ENCODE assay signal across 9 cellular contexts in the genomic region with DNA sequence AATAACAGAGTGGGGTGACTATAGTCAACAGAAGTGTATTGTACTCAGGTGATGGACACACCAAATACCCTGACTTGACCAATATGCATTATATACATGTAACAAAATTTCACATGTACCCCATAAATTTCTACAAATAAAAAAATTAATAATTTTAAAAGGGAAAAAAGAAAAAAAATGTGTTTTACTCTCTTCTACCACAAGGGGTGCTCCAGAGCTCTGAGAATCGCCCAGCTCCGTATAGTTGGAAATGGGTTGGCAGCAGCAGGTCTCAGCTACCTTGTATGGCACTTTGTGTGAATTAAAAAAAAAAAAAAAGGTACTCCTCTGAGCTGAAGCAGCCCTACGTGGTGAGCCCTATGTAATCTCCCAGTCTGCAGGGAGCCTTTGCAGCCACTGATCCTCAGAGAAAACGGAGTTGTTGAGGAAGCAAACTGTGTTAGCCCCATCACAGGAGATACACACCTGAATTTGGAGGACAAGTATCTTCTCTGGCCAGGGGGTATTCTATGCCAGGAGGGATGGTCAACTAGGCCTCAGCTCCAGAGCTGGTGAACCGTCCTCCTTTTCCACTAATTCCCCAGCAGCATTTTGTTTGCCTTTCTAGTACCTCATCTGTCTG. TPM values are rescaled to one million over a fixed set of nuclear protein-coding genes. Genes with fewer than 3 reads are reported as not detected.
A peak's percentile ranks its signal among the peaks of the same experiment; 100 is the strongest.
DNase-seq lines count a peak whose midpoint lies in the region; ATAC-seq and TF ChIP-seq lines count a peak whose summit lies in the region.
"Had no signal": no experiment of that assay in that cellular context is flagged by ENCODE, and none has a peak within 500 bp of the region (broad histone marks: within the 10 kb centered on the region; RNA-seq: fewer than 3 reads in every experiment).

No MANE protein-coding gene starts in this region.

- H3K27ac ChIP-seq in C4-2B (no peak overlapping the region), VCaP (no peak overlapping the region)

- DNase-seq in left colon = no peak
- DNase-seq in HCEC 1CT = no peak
- no peak for DNase-seq in SKM-1 treated with dmso at 0.1 percent for 144 hours (lab: John Stamatoyannopoulos, UW; ENCODE audit: unreplicated experiment)
- DNase-seq in GM19238 (ENCODE audit: insufficient read length, low spot score) = no peak

- ATAC-seq in GM19351 (IDR thresholded peaks at IDR 0.05; ENCODE audit: unreplicated experiment) (peak; percentile 57), left colon (peak; percentile 39), HG02938 (IDR thresholded peaks at IDR 0.05; ENCODE audit: unreplicated experiment) (no peak)

- intact Hi-C loops in left colon (cut with DNase I, micrococcal nuclease) = no loop called here

- peak; percentile 70 for TF ChIP-seq CTCF in C4-2B (conservative IDR thresholded peaks at IDR 0.05)
- TF ChIP-seq CTCF in VCaP (conservative IDR thresholded peaks at IDR 0.05) = peak; percentile 70

RNA-seq across cellular contexts. Expression of a gene that starts 17.2 kb away (rescaled TPM):
- total RNA-seq in left colon = 1 to 10 TPM; 6.4 to 7.9 TPM

RNA-seq across cellular contexts. Expression of a gene that starts 29.4 kb away (rescaled TPM):
- total RNA-seq in left colon = under 1 TPM in 1 of 2 donors, not detected in 1; 0.28 TPM
- total RNA-seq: HT1080 had no signal
